ENCODE assay signal across 19 cellular contexts in the genomic region with DNA sequence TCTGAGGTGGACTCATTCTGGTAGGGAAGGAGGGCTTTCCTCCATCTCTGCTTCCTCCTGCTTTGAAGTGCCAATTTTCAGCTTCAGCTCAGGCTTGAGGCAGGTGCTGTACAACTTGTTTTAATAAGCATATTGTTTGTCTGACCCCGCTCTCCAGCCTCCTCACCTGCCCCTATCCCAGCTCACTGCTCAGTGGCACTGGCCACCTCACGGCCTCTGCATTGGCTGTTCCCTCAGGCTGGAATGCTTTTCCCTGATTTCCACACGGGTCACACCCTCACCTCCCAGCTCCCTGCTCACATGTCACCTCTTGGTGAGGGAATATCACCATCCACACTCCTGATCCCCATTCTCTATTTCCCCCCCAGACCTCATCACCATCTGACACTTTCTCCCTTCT. TPM values are rescaled to one million over a fixed set of nuclear protein-coding genes. Genes with fewer than 3 reads are reported as not detected.
DNase-seq lines count a peak whose midpoint lies in the region; ATAC-seq, FAIRE-seq and TF ChIP-seq lines count a peak whose summit lies in the region.
"Had no signal": no experiment of that assay in that cellular context is flagged by ENCODE, and none has a peak within 500 bp of the region (broad histone marks: within the 10 kb centered on the region; RNA-seq: fewer than 3 reads in every experiment).

No MANE protein-coding gene starts in this region.

- no peak overlapping the region for H3K4me2 ChIP-seq in GM23338
- no peak overlapping the region for H3K4me2 ChIP-seq in astrocyte (ENCODE audit: low read length)

- no peaks in the 10 kb centered on the region for H3K9me2 ChIP-seq in GM23338 (ENCODE audit: insufficient read depth)

- no peak for ATAC-seq in GM23338

- no peak overlapping the region for H3K27ac ChIP-seq in GM23338 (ENCODE audit: low read depth)
- no peak overlapping the region for H3K27ac ChIP-seq in astrocyte (ENCODE audit: low read depth, low read length)
- H3K27ac ChIP-seq: SK-N-MC had no signal

- peak; percentile 10 for DNase-seq in CD14-positive monocyte (ENCODE audit: low spot score)
- no peak for DNase-seq in GM23338 (ENCODE audit: low spot score)
- DNase-seq in astrocyte (ENCODE audit: low read depth) = no peak
- DNase-seq in nephron progenitor cell = no peak
- no peak for DNase-seq in activated T-helper 1 cell treated with anti-CD3 and anti-CD28 coated beads, Interleukin-12 subunit alpha, Interleukin-12 subunit beta, Interleukin-2, Interleukin-4 antibody, amounts not matched to agents 30 ng/mL and 10 ng/mL and 1 ng/mL, durations not matched to agents 14 hours and 24 hours and 36 hours (ENCODE audit: low spot score)
- no peak for DNase-seq in kidney glomerular epithelial cell (lab: John Stamatoyannopoulos, UW)
- DNase-seq in kidney tubule cell (ENCODE audit: low spot score) = no peak
- DNase-seq: DMS 273 treated with DMSO at 0.1 percent for 48 hours, EL, NCI-H1436 treated with DMSO at 0.1 percent for 48 hours, NCI-H2081 treated with DMSO at 0.1 percent for 48 hours, NCI-H2227 treated with DMSO at 0.1 percent for 48 hours, NCI-H526 treated with DMSO at 0.1 percent for 48 hours had no signal

- H3K27me3 ChIP-seq in GM23338 (ENCODE audit: insufficient read depth) (peaks cover 31% of the 10 kb centered on the region), astrocyte (ENCODE audit: insufficient read depth, low read length) (peaks cover 38% of the 10 kb centered on the region)

- H3K36me3 Mint-ChIP-seq in CD14-positive monocyte (peaks cover 47 to 49% of the 10 kb centered on the region in 2 donors), GM23338 (ENCODE audit: low read depth) (peaks cover 45% of the 10 kb centered on the region), astrocyte (ENCODE audit: low read depth, unreplicated experiment) (peaks cover 22% of the 10 kb centered on the region), nephron progenitor cell (ENCODE audit: low read depth) (peaks cover 43% of the 10 kb centered on the region)
- peaks cover 31% of the 10 kb centered on the region for H3K36me3 Mint-ChIP-seq in activated T-helper 1 cell treated with anti-CD3 and anti-CD28 coated beads, Interleukin-12 subunit alpha, Interleukin-12 subunit beta, Interleukin-2, Interleukin-4 antibody, amounts not matched to agents 30 ng/mL and 10 ng/mL and 1 ng/mL, durations not matched to agents 14 hours and 24 hours and 36 hours (ENCODE audit: low read depth)

- H4K20me1 ChIP-seq in GM23338 (replicated peaks; ENCODE audit: insufficient read depth) (0 out of 2 replicates have a peak, but pooled peaks cover 3% of the 10 kb centered on the region), astrocyte (ENCODE audit: insufficient read depth, low read length) (peaks cover 21% of the 10 kb centered on the region)

- H3K4me1 Mint-ChIP-seq in CD14-positive monocyte (peaks cover 25% of the 10 kb centered on the region), GM23338 (peaks cover 13% of the 10 kb centered on the region), astrocyte (ENCODE audit: low read depth, unreplicated experiment) (peaks cover 1% of the 10 kb centered on the region), nephron progenitor cell (peaks cover 7% of the 10 kb centered on the region)
- H3K4me1 Mint-ChIP-seq in activated T-helper 1 cell treated with anti-CD3 and anti-CD28 coated beads, Interleukin-12 subunit alpha, Interleukin-12 subunit beta, Interleukin-2, Interleukin-4 antibody, amounts not matched to agents 30 ng/mL and 10 ng/mL and 1 ng/mL, durations not matched to agents 14 hours and 24 hours and 36 hours (ENCODE audit: low read depth) = no peaks in the 10 kb centered on the region

- intact Hi-C loops in CD14-positive monocyte (cut with micrococcal nuclease) = no loop called here
- intact Hi-C loops in activated T-helper 1 cell treated with anti-CD3 and anti-CD28 coated beads, Interleukin-12 subunit alpha, Interleukin-12 subunit beta, Interleukin-2, Interleukin-4 antibody, amounts not matched to agents 30 ng/mL and 10 ng/mL and 1 ng/mL, durations not matched to agents 14 hours and 24 hours and 36 hours (cut with micrococcal nuclease) = no loop called here

- H3K4me1 ChIP-seq in GM23338 (ENCODE audit: insufficient read depth) = no peaks in the 10 kb centered on the region; the same call in 1 of the 2 replicates
- H3K4me1 ChIP-seq in astrocyte (ENCODE audit: insufficient read depth, low read length) = peaks cover 12% of the 10 kb centered on the region
- H3K4me1 ChIP-seq: HAP-1 had no signal

- H3K4me3 Mint-ChIP-seq in CD14-positive monocyte = peak overlapping the region in 1 of 2 donors; percentile 28
- peak overlapping the region; percentile 24; the same call in 1 of the 3 replicates for H3K4me3 Mint-ChIP-seq in GM23338
- H3K4me3 Mint-ChIP-seq in astrocyte (ENCODE audit: unreplicated experiment) = no peak overlapping the region
- H3K4me3 Mint-ChIP-seq in nephron progenitor cell = peak overlapping the region; percentile 27
- H3K4me3 Mint-ChIP-seq in activated T-helper 1 cell treated with anti-CD3 and anti-CD28 coated beads, Interleukin-12 subunit alpha, Interleukin-12 subunit beta, Interleukin-2, Interleukin-4 antibody, amounts not matched to agents 30 ng/mL and 10 ng/mL and 1 ng/mL, durations not matched to agents 14 hours and 24 hours and 36 hours = no peak overlapping the region

- H2AFZ ChIP-seq in GM23338 (no peak overlapping the region), astrocyte (ENCODE audit: low read depth, low read length) (no peak overlapping the region)

- H3F3A ChIP-seq in GM23338 (replicated peaks; ENCODE audit: low read depth) = peaks cover 15% of the 10 kb centered on the region; the same call in 1 of the 2 replicates

- peaks cover 41 to 52% (median 43%) of the 10 kb centered on the region in 3 donors for H3K27me3 Mint-ChIP-seq in CD14-positive monocyte (ENCODE audit: low read depth in 3 of 3)
- H3K27me3 Mint-ChIP-seq in GM23338 (ENCODE audit: insufficient read depth, low read depth, poor library complexity) = peaks cover 30% of the 10 kb centered on the region
- peaks cover 42% of the 10 kb centered on the region for H3K27me3 Mint-ChIP-seq in astrocyte (ENCODE audit: low read depth, unreplicated experiment)
- peaks cover 54% of the 10 kb centered on the region for H3K27me3 Mint-ChIP-seq in nephron progenitor cell (ENCODE audit: low read depth, poor library complexity)
- peaks cover 38% of the 10 kb centered on the region for H3K27me3 Mint-ChIP-seq in activated T-helper 1 cell treated with anti-CD3 and anti-CD28 coated beads, Interleukin-12 subunit alpha, Interleukin-12 subunit beta, Interleukin-2, Interleukin-4 antibody, amounts not matched to agents 30 ng/mL and 10 ng/mL and 1 ng/mL, durations not matched to agents 14 hours and 24 hours and 36 hours (ENCODE audit: insufficient read depth)

- peaks cover 3% of the 10 kb centered on the region; the same call in 1 of the 2 replicates for H3K36me3 ChIP-seq in GM23338 (ENCODE audit: insufficient read depth)
- peaks cover 8% of the 10 kb centered on the region for H3K36me3 ChIP-seq in astrocyte (ENCODE audit: insufficient read depth, low read length)

- no peak overlapping the region for H3K4me3 ChIP-seq in GM23338
- H3K4me3 ChIP-seq in astrocyte (ENCODE audit: insufficient read depth, low read depth, low read length) = no peak overlapping the region
- H3K4me3 ChIP-seq: HAP-1, SK-N-MC had no signal

- H3K79me2 ChIP-seq in GM23338 (replicated peaks; ENCODE audit: insufficient read depth) (no peaks in the 10 kb centered on the region), astrocyte (ENCODE audit: insufficient read depth, low read length) (no peaks in the 10 kb centered on the region)

- TF ChIP-seq CTCF in CD14-positive monocyte (IDR thresholded peaks at IDR 0.05) = no peak
- TF ChIP-seq CTCF in GM23338 (conservative IDR thresholded peaks at IDR 0.05; ENCODE audit: low read depth in 2 of 2) = no peak
- no peak for TF ChIP-seq CTCF in astrocyte (IDR thresholded peaks at IDR 0.05; ENCODE audit: insufficient read depth, low read depth, low read length)
- TF ChIP-seq CTCF in nephron progenitor cell (IDR thresholded peaks at IDR 0.05) = no peak

- H3K9me3 Mint-ChIP-seq in CD14-positive monocyte = peaks cover 0 to 8% (median 3%) of the 10 kb centered on the region in 7 donors
- H3K9me3 Mint-ChIP-seq in GM23338 = no peaks in the 10 kb centered on the region; the same call in 2 of the 3 replicates
- H3K9me3 Mint-ChIP-seq in astrocyte (ENCODE audit: unreplicated experiment) = no peaks in the 10 kb centered on the region
- H3K9me3 Mint-ChIP-seq in nephron progenitor cell = no peaks in the 10 kb centered on the region
- H3K9me3 Mint-ChIP-seq in activated T-helper 1 cell treated with anti-CD3 and anti-CD28 coated beads, Interleukin-12 subunit alpha, Interleukin-12 subunit beta, Interleukin-2, Interleukin-4 antibody, amounts not matched to agents 30 ng/mL and 10 ng/mL and 1 ng/mL, durations not matched to agents 14 hours and 24 hours and 36 hours = no peaks in the 10 kb centered on the region
- H3K9me3 Mint-ChIP-seq: IgD-negative memory B cell had no signal

- H3K9me3 ChIP-seq in astrocyte (ENCODE audit: insufficient read depth, low read depth, low read length) = peaks cover 3% of the 10 kb centered on the region
- H3K9me3 ChIP-seq: HAP-1 had no signal

- FAIRE-seq in astrocyte (lab: Jason Lieb, UNC) = no peak

- no peak overlapping the region for H3K9ac ChIP-seq in astrocyte (ENCODE audit: low read length)

- H3K27ac Mint-ChIP-seq in CD14-positive monocyte (no peak overlapping the region), GM23338 (no peak overlapping the region), astrocyte (ENCODE audit: unreplicated experiment) (peak overlapping the region; percentile 62), nephron progenitor cell (no peak overlapping the region)
- no peak overlapping the region for H3K27ac Mint-ChIP-seq in activated T-helper 1 cell treated with anti-CD3 and anti-CD28 coated beads, Interleukin-12 subunit alpha, Interleukin-12 subunit beta, Interleukin-2, Interleukin-4 antibody, amounts not matched to agents 30 ng/mL and 10 ng/mL and 1 ng/mL, durations not matched to agents 14 hours and 24 hours and 36 hours
- H3K27ac Mint-ChIP-seq: IgD-negative memory B cell had no signal

RNA-seq across cellular contexts. Expression of gene AARS2, which starts 14.3 kb away (rescaled TPM):
- polyA plus RNA-seq in CD14-positive monocyte (1 to 10 TPM; 1.8 to 3.2 TPM), GM23338 (2016; fragmentation: Nextera tagmentation; extraction: Ambion mirVana) (5.5 and 6.5 TPM in 2 replicates)
- 19.8 and 23.2 TPM in 2 replicates for total RNA-seq in GM23338 (2014; rRNA removed; shearing (Covaris generic))
- total RNA-seq in astrocyte = 10.9 and 12.3 TPM in 2 replicates
- 22.2 and 23.0 TPM in 2 replicates for total RNA-seq in activated T-helper 1 cell treated with anti-CD3 and anti-CD28 coated beads, Interleukin-12 subunit alpha, Interleukin-12 subunit beta, Interleukin-2, Interleukin-4 antibody, amounts not matched to agents 30 ng/mL and 10 ng/mL and 1 ng/mL, durations not matched to agents 14 hours and 24 hours and 36 hours

RNA-seq across cellular contexts. Expression of gene TMEM151B, which starts 28.6 kb away (rescaled TPM):
- polyA plus RNA-seq in CD14-positive monocyte (not detected), GM23338 (2016; fragmentation: Nextera tagmentation; extraction: Ambion mirVana) (0.91 and 1.5 TPM in 2 replicates)
- total RNA-seq in GM23338 (2014; rRNA removed; shearing (Covaris generic)) = 11.5 and 14.6 TPM in 2 replicates
- total RNA-seq in astrocyte = 0.07 and 0.09 TPM in 2 replicates
- total RNA-seq in activated T-helper 1 cell treated with anti-CD3 and anti-CD28 coated beads, Interleukin-12 subunit alpha, Interleukin-12 subunit beta, Interleukin-2, Interleukin-4 antibody, amounts not matched to agents 30 ng/mL and 10 ng/mL and 1 ng/mL, durations not matched to agents 14 hours and 24 hours and 36 hours = 0.29 TPM in 1 of 2 replicates, not detected in the other
- total RNA-seq: HT-29 had no signal
- polyA plus RNA-seq: AG04450, BJ, IgD-negative memory B cell had no signal

RNA-seq across cellular contexts. Expression of gene NFKBIE, which starts 33.5 kb away (rescaled TPM):
- 10 to 100 TPM; 19.9 to 23.2 TPM for polyA plus RNA-seq in CD14-positive monocyte
- 19.8 and 25.9 TPM in 2 replicates for total RNA-seq in GM23338 (2014; rRNA removed; shearing (Covaris generic))
- 12.8 and 14.6 TPM in 2 replicates for polyA plus RNA-seq in GM23338 (2016; fragmentation: Nextera tagmentation; extraction: Ambion mirVana)
- total RNA-seq in astrocyte = 10.1 and 11.0 TPM in 2 replicates
- 23.2 and 29.0 TPM in 2 replicates for total RNA-seq in activated T-helper 1 cell treated with anti-CD3 and anti-CD28 coated beads, Interleukin-12 subunit alpha, Interleukin-12 subunit beta, Interleukin-2, Interleukin-4 antibody, amounts not matched to agents 30 ng/mL and 10 ng/mL and 1 ng/mL, durations not matched to agents 14 hours and 24 hours and 36 hours

RNA-seq across cellular contexts. Expression of gene SLC35B2, which starts 41.5 kb away (rescaled TPM):
- polyA plus RNA-seq in CD14-positive monocyte (10 to 100 TPM; 17.4 to 30.6 TPM), GM23338 (2016; fragmentation: Nextera tagmentation; extraction: Ambion mirVana) (14.0 and 14.7 TPM in 2 replicates)
- 30.5 and 30.9 TPM in 2 replicates for total RNA-seq in GM23338 (2014; rRNA removed; shearing (Covaris generic))
- 61.8 and 66.6 TPM in 2 replicates for total RNA-seq in astrocyte
- 29.2 and 30.1 TPM in 2 replicates for total RNA-seq in activated T-helper 1 cell treated with anti-CD3 and anti-CD28 coated beads, Interleukin-12 subunit alpha, Interleukin-12 subunit beta, Interleukin-2, Interleukin-4 antibody, amounts not matched to agents 30 ng/mL and 10 ng/mL and 1 ng/mL, durations not matched to agents 14 hours and 24 hours and 36 hours

RNA-seq across cellular contexts. Expression of gene SPATS1, which starts 43.6 kb away (rescaled TPM):
- polyA plus RNA-seq in CD14-positive monocyte = not detected
- not detected in 2 replicates for total RNA-seq in GM23338 (2014; rRNA removed; shearing (Covaris generic))
- not detected in 2 replicates for polyA plus RNA-seq in GM23338 (2016; fragmentation: Nextera tagmentation; extraction: Ambion mirVana)
- total RNA-seq in astrocyte = not detected in 2 replicates
- not detected in 2 replicates for total RNA-seq in activated T-helper 1 cell treated with anti-CD3 and anti-CD28 coated beads, Interleukin-12 subunit alpha, Interleukin-12 subunit beta, Interleukin-2, Interleukin-4 antibody, amounts not matched to agents 30 ng/mL and 10 ng/mL and 1 ng/mL, durations not matched to agents 14 hours and 24 hours and 36 hours
- total RNA-seq: HT-29 had no signal
- polyA plus RNA-seq: AG04450, BJ, IgD-negative memory B cell had no signal

Comparison
In these comparisons a context has a peak if more than half of its experiments do, and no peak if none do; other contexts are left out.
1. H3K4me3 Mint-ChIP-seq: peak in GM23338 (single experiment) and nephron progenitor cell (single experiment); none in astrocyte (single experiment) and activated T-helper 1 cell treated with anti-CD3 and anti-CD28 coated beads, Interleukin-12 subunit alpha, Interleukin-12 subunit beta, Interleukin-2, Interleukin-4 antibody, amounts not matched to agents 30 ng/mL and 10 ng/mL and 1 ng/mL, durations not matched to agents 14 hours and 24 hours and 36 hours (single experiment).